Comparison of ENCODE assay signal across 9 cellular contexts in the genomic region with DNA sequence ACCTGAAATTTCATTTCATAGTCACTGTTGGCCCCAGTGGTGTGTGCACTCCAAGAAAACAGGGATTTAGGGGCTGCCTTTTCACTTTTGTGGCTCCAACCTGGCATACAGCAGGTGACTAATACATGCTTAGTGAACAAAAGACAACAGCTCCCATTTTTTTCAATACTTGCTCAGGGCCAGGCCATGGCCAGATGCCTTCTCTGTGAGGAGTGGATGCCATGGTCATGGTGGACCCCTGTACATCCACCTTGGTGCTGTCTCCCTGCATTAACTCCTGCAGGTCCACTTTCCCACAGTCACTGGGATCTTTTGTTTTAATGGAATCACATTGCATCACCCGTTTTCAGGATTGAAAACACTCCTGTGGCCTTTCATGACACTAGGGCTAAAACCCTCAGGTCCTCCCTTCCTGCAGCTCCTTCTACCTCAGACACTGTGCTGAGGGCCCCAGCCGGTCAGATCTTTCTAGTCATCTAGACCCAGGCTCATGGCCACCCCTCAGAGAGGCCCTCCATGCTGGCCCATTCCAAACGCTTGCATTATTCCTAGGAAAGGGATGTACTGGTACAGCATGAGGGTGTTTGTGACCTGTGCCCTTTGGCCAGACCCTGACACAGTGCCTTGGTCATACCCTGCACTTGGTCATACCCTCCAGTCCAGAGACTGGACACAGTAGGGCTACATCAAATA. TPM values are rescaled to one million over a fixed set of nuclear protein-coding genes. Genes with fewer than 3 reads are reported as not detected.
A peak's percentile ranks its signal among the peaks of the same experiment; 100 is the strongest.
DNase-seq lines count a peak whose midpoint lies in the region; ATAC-seq and TF ChIP-seq lines count a peak whose summit lies in the region.
"Had no signal": no experiment of that assay in that cellular context is flagged by ENCODE, and none has a peak within 500 bp of the region (broad histone marks: within the 10 kb centered on the region; RNA-seq: fewer than 3 reads in every experiment).

No MANE protein-coding gene starts in this region.

- H3K9me3 ChIP-seq in BLaER1 (no peaks in the 10 kb centered on the region), Loucy (ENCODE audit: insufficient read depth, low read depth, low read length) (no peaks in the 10 kb centered on the region)

- no peaks in the 10 kb centered on the region for H3F3A ChIP-seq in Loucy (ENCODE audit: low read depth)

- H3K79me2 ChIP-seq in Loucy (ENCODE audit: insufficient read depth, low read length), result peaks cover 40% of the 10 kb centered on the region

- DNase-seq in natural killer cell treated with Interleukin-12 subunit alpha and Interleukin-12 subunit beta and Interleukin-15 and Interleukin-18, amount 100 ng/mL, for 72 hours (ENCODE audit: low spot score), result no peak
- DNase-seq in epidermal melanocyte (ENCODE audit: insufficient read length, low spot score) (no peak), NCI-H2029 (lab: John Stamatoyannopoulos, UW) (no peak), SIG-M5 treated with dmso at 0.1 percent for 504 hours (lab: John Stamatoyannopoulos, UW; ENCODE audit: unreplicated experiment) (no peak)
- no peak for DNase-seq in stimulated activated CD4-positive, alpha-beta T cell treated with anti-CD3 and anti-CD28 coated beads, Interleukin-2, amount 100 ng/mL, for 24 hours
- DNase-seq: Kasumi-1 had no signal

- H3K27me3 Mint-ChIP-seq in dendritic cell treated with granulocyte-macrophage colony-stimulating factor and Interleukin-4, amounts not matched to agents 40 ng/mL and 50 ng/mL, for 4 days, result no peaks in the 10 kb centered on the region
- H3K27me3 Mint-ChIP-seq in natural killer cell treated with Interleukin-12 subunit alpha and Interleukin-12 subunit beta and Interleukin-15 and Interleukin-18, amount 100 ng/mL, for 72 hours, result no peaks in the 10 kb centered on the region

- H2AFZ ChIP-seq in Loucy (ENCODE audit: low read length), result no peak overlapping the region

- no peaks in the 10 kb centered on the region for H3K9me2 ChIP-seq in Loucy (replicated peaks; ENCODE audit: low read depth, low read length)

- peak overlapping the region; percentile 96 for H3K4me3 ChIP-seq in BLaER1
- peak overlapping the region; percentile 99 for H3K4me3 ChIP-seq in Loucy (ENCODE audit: low read length, poor library complexity, severe bottlenecking)

- ATAC-seq in natural killer cell treated with Interleukin-12 subunit alpha and Interleukin-12 subunit beta and Interleukin-15 and Interleukin-18, amount 100 ng/mL, for 72 hours, result no peak

- intact Hi-C loops in dendritic cell treated with granulocyte-macrophage colony-stimulating factor and Interleukin-4, amounts not matched to agents 40 ng/mL and 50 ng/mL, for 4 days (cut with micrococcal nuclease), result no loop called here

- H3K4me2 ChIP-seq in BLaER1 (peak overlapping the region; percentile 93), Loucy (ENCODE audit: low read depth, low read length, poor library complexity, severe bottlenecking) (peak overlapping the region; percentile 92)

- peaks cover 37% of the 10 kb centered on the region for H3K36me3 Mint-ChIP-seq in dendritic cell treated with granulocyte-macrophage colony-stimulating factor and Interleukin-4, amounts not matched to agents 40 ng/mL and 50 ng/mL, for 4 days (ENCODE audit: low read depth)
- H3K36me3 Mint-ChIP-seq in natural killer cell treated with Interleukin-12 subunit alpha and Interleukin-12 subunit beta and Interleukin-15 and Interleukin-18, amount 100 ng/mL, for 72 hours, result no peaks in the 10 kb centered on the region

- peaks cover 42% of the 10 kb centered on the region for H3K4me1 Mint-ChIP-seq in dendritic cell treated with granulocyte-macrophage colony-stimulating factor and Interleukin-4, amounts not matched to agents 40 ng/mL and 50 ng/mL, for 4 days (ENCODE audit: low read depth)
- peaks cover 25 to 29% of the 10 kb centered on the region in 2 donors for H3K4me1 Mint-ChIP-seq in natural killer cell treated with Interleukin-12 subunit alpha and Interleukin-12 subunit beta and Interleukin-15 and Interleukin-18, amount 100 ng/mL, for 72 hours (ENCODE audit: low read depth in 2 of 2)

- H3K36me3 ChIP-seq in BLaER1 (peaks cover 55% of the 10 kb centered on the region), Loucy (ENCODE audit: insufficient read depth, low read length) (no peaks in the 10 kb centered on the region)

- H3K4me1 ChIP-seq in BLaER1 (peaks cover 21% of the 10 kb centered on the region), Loucy (ENCODE audit: insufficient read depth, low read length, poor library complexity, severe bottlenecking) (peaks cover 39% of the 10 kb centered on the region)

- H3K27ac ChIP-seq in BLaER1, result peak overlapping the region; percentile 94; the same call in 1 of the 2 replicates

- H3K27me3 ChIP-seq in BLaER1, result no peaks in the 10 kb centered on the region
- H3K27me3 ChIP-seq in Loucy (ENCODE audit: insufficient read depth, low read length, poor library complexity, severe bottlenecking), result no peaks in the 10 kb centered on the region

- H3K9me3 Mint-ChIP-seq in dendritic cell treated with granulocyte-macrophage colony-stimulating factor and Interleukin-4, amounts not matched to agents 40 ng/mL and 50 ng/mL, for 4 days, result no peaks in the 10 kb centered on the region
- H3K9me3 Mint-ChIP-seq in natural killer cell treated with Interleukin-12 subunit alpha and Interleukin-12 subunit beta and Interleukin-15 and Interleukin-18, amount 100 ng/mL, for 72 hours, result no peaks in the 10 kb centered on the region

- H4K20me1 ChIP-seq in BLaER1, result peaks cover 26% of the 10 kb centered on the region; the same call in 1 of the 2 replicates
- no peaks in the 10 kb centered on the region for H4K20me1 ChIP-seq in Loucy (ENCODE audit: insufficient read depth, low read length, poor library complexity, severe bottlenecking)

- peak overlapping the region; percentile 90 for H3K27ac Mint-ChIP-seq in dendritic cell treated with granulocyte-macrophage colony-stimulating factor and Interleukin-4, amounts not matched to agents 40 ng/mL and 50 ng/mL, for 4 days
- H3K27ac Mint-ChIP-seq in natural killer cell treated with Interleukin-12 subunit alpha and Interleukin-12 subunit beta and Interleukin-15 and Interleukin-18, amount 100 ng/mL, for 72 hours, result peak overlapping the region; percentile 85 to 88

- TF ChIP-seq CTCF in Loucy (conservative IDR thresholded peaks at IDR 0.05; ENCODE audit: low read length), result no peak

- H3K4me3 Mint-ChIP-seq in dendritic cell treated with granulocyte-macrophage colony-stimulating factor and Interleukin-4, amounts not matched to agents 40 ng/mL and 50 ng/mL, for 4 days, result peak overlapping the region; percentile 90
- H3K4me3 Mint-ChIP-seq in natural killer cell treated with Interleukin-12 subunit alpha and Interleukin-12 subunit beta and Interleukin-15 and Interleukin-18, amount 100 ng/mL, for 72 hours, result peak overlapping the region; percentile 94

- H3K9ac ChIP-seq in BLaER1 (peak overlapping the region; percentile 95), Loucy (ENCODE audit: low read depth, low read length, poor library complexity, severe bottlenecking) (peak overlapping the region; percentile 99)

RNA-seq across cellular contexts. Expression of gene TMEM147, which starts 1.2 kb away (rescaled TPM):
- total RNA-seq in natural killer cell treated with Interleukin-12 subunit alpha and Interleukin-12 subunit beta and Interleukin-15 and Interleukin-18, amount 100 ng/mL, for 72 hours, result 10 to 100 TPM; 25.3 to 34.4 TPM

RNA-seq across cellular contexts. Expression of gene GAPDHS, which starts 11.0 kb away (rescaled TPM):
- not detected for total RNA-seq in natural killer cell treated with Interleukin-12 subunit alpha and Interleukin-12 subunit beta and Interleukin-15 and Interleukin-18, amount 100 ng/mL, for 72 hours

RNA-seq across cellular contexts. Expression of gene SBSN, which starts 16.1 kb away (rescaled TPM):
- not detected for total RNA-seq in natural killer cell treated with Interleukin-12 subunit alpha and Interleukin-12 subunit beta and Interleukin-15 and Interleukin-18, amount 100 ng/mL, for 72 hours

RNA-seq across cellular contexts. Expression of gene ATP4A, which starts 19.2 kb away (rescaled TPM):
- not detected for total RNA-seq in natural killer cell treated with Interleukin-12 subunit alpha and Interleukin-12 subunit beta and Interleukin-15 and Interleukin-18, amount 100 ng/mL, for 72 hours

RNA-seq across cellular contexts. Expression of gene DMKN, which starts 30.8 kb away (rescaled TPM):
- total RNA-seq in natural killer cell treated with Interleukin-12 subunit alpha and Interleukin-12 subunit beta and Interleukin-15 and Interleukin-18, amount 100 ng/mL, for 72 hours, result 1 to 10 TPM in 1 of 2 donors, not detected in 1; 1.8 TPM
